In the genomic region with DNA sequence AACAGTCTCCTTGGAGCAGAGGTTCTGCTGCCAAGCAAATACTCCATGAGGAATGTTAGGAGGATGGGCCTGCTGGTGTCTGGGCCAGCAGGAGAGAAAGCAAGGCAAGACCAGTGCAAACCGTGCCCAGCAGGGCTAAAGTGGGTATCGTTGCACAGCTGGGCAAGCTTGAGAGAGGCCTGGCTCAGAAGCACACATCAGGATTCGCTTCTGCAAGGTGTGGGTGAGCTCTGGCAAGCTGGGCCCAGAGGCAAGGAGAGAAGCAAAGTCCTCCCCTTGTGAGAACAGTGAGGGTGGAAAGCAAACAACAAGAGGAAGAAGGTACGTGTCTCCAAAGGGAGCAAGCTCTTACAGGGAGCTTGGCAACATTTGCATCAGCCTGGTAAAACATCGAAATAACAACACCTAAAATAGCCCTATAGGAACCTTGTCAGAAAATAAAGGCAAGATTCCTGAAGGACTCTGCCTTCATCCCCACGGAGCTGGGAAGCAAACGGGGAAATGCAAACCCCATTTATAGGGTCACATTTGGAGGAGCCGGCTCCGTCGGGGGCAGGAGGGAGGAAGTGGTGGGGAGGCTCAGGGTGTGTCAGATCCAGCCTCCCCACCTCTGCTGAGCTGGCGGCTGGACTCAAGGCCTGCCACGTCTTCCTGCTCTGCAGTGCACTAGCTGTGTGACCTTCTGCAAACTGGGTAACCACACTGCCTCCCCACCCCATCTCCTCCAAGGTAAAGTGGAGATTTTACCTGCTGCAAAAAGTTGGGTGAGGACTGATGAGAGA, we compare ENCODE assay signal across 10 cellular contexts.
A peak's percentile ranks its signal among the peaks of the same experiment; 100 is the strongest.
DNase-seq lines count a peak whose midpoint lies in the region; ATAC-seq and TF ChIP-seq lines count a peak whose summit lies in the region.
"Had no signal": no experiment of that assay in that cellular context is flagged by ENCODE, and none has a peak within 500 bp of the region (broad histone marks: within the 10 kb centered on the region; RNA-seq: fewer than 3 reads in every experiment).

No MANE protein-coding gene starts in this region.

- H3K4me3 ChIP-seq in osteoblast (ENCODE audit: insufficient read depth, low read length) (no peak overlapping the region), right lobe of liver (no peak overlapping the region)
- H3K4me3 ChIP-seq: transverse colon had no signal

- H3K9me3 ChIP-seq in osteoblast (ENCODE audit: low read depth, low read length) (no peaks in the 10 kb centered on the region), right lobe of liver (no peaks in the 10 kb centered on the region)
- H3K9me3 ChIP-seq: transverse colon had no signal

- H3K4me1 Mint-ChIP-seq in activated CD4-positive, alpha-beta T cell treated with anti-CD3 and anti-CD28 coated beads, Interleukin-2, amount 10 ng/mL, durations not matched to agents 7 days and 5 days = peaks cover 36% of the 10 kb centered on the region
- H3K4me1 Mint-ChIP-seq in activated T-helper 17 cell treated with anti-CD3 and anti-CD28 coated beads, Interleukin-2, amount 50 U/mL, for 72 hours = peaks cover 17% of the 10 kb centered on the region

- no peak for TF ChIP-seq POLR2A in right lobe of liver (IDR thresholded peaks at IDR 0.05)

- no peaks in the 10 kb centered on the region for H4K20me1 ChIP-seq in osteoblast (ENCODE audit: insufficient read depth, low read length)

- no peak overlapping the region for H3K4me2 ChIP-seq in osteoblast (ENCODE audit: insufficient read depth, low read length)

- H3K4me1 ChIP-seq in osteoblast (ENCODE audit: insufficient read depth, low read length) = no peaks in the 10 kb centered on the region
- no peaks in the 10 kb centered on the region for H3K4me1 ChIP-seq in right lobe of liver
- H3K4me1 ChIP-seq: transverse colon had no signal

- H2AFZ ChIP-seq in osteoblast (ENCODE audit: low read length) = no peak overlapping the region

- H3K79me2 ChIP-seq in osteoblast (ENCODE audit: insufficient read depth, low read length) = no peaks in the 10 kb centered on the region

- H3K9me3 Mint-ChIP-seq in activated CD4-positive, alpha-beta T cell treated with anti-CD3 and anti-CD28 coated beads, Interleukin-2, amount 10 ng/mL, durations not matched to agents 7 days and 5 days = peaks cover 2% of the 10 kb centered on the region
- H3K9me3 Mint-ChIP-seq in activated T-helper 17 cell treated with anti-CD3 and anti-CD28 coated beads, Interleukin-2, amount 50 U/mL, for 72 hours = no peaks in the 10 kb centered on the region

- no peaks in the 10 kb centered on the region for H3K27me3 ChIP-seq in osteoblast (ENCODE audit: insufficient read depth, low read length)
- no peaks in the 10 kb centered on the region for H3K27me3 ChIP-seq in right lobe of liver
- H3K27me3 ChIP-seq: transverse colon had no signal

- peaks cover 3% of the 10 kb centered on the region for H3K36me3 Mint-ChIP-seq in activated CD4-positive, alpha-beta T cell treated with anti-CD3 and anti-CD28 coated beads, Interleukin-2, amount 10 ng/mL, durations not matched to agents 7 days and 5 days (ENCODE audit: low read depth)
- H3K36me3 Mint-ChIP-seq in activated T-helper 17 cell treated with anti-CD3 and anti-CD28 coated beads, Interleukin-2, amount 50 U/mL, for 72 hours (ENCODE audit: low read depth) = no peaks in the 10 kb centered on the region

- peak; percentile 27 for DNase-seq in activated CD4-positive, alpha-beta T cell treated with anti-CD3 and anti-CD28 coated beads, Interleukin-2, amount 10 ng/mL, durations not matched to agents 7 days and 5 days
- DNase-seq in activated CD4-positive, alpha-beta T cell treated with anti-CD3 and anti-CD28 coated beads for 1 hour = no peak
- peak; percentile 9 for DNase-seq in KG1 (lab: John Stamatoyannopoulos, UW)
- DNase-seq in osteoblast (ENCODE audit: insufficient read length, low spot score, missing footprints) = peak; percentile 23
- no peak for DNase-seq in DMS79 (lab: John Stamatoyannopoulos, UW)
- DNase-seq in right lobe of liver = no peak
- DNase-seq in NCI-H526 treated with DMSO at 0.1 percent for 48 hours (lab: John Stamatoyannopoulos, UW) = no peak
- DNase-seq: NCI-H1417 treated with DMSO at 0.1 percent for 48 hours, transverse colon had no signal

- WGBS in right lobe of liver (ENCODE audit: insufficient coverage, low coverage, low lambda C conversion rate, missing lambda C conversion rate) = 55% methylated on average over 6 of the region's 12 CpGs

- CTCF ChIA-PET in activated CD4-positive, alpha-beta T cell treated with anti-CD3 and anti-CD28 coated beads, Interleukin-2, amount 10 ng/mL, durations not matched to agents 7 days and 5 days (lab: Charles Lee) = interaction anchor here (0.7 kb wide), 1 partner anchor 45 kb away, joined by 3 read pairs; no protein-coding TSS in a partner anchor

- intact Hi-C loops in right lobe of liver (cut with DNase I) = no loop called here

- H3K27ac Mint-ChIP-seq in activated CD4-positive, alpha-beta T cell treated with anti-CD3 and anti-CD28 coated beads, Interleukin-2, amount 10 ng/mL, durations not matched to agents 7 days and 5 days = peak overlapping the region; percentile 83
- H3K27ac Mint-ChIP-seq in activated T-helper 17 cell treated with anti-CD3 and anti-CD28 coated beads, Interleukin-2, amount 50 U/mL, for 72 hours = peak overlapping the region; percentile 20

- TF ChIP-seq CTCF in osteoblast (IDR thresholded peaks at IDR 0.05; ENCODE audit: extremely low read depth, low read depth, low read length) (no peak), right lobe of liver (IDR thresholded peaks at IDR 0.05) (no peak)

- peak overlapping the region; percentile 35 for H3K4me3 Mint-ChIP-seq in activated CD4-positive, alpha-beta T cell treated with anti-CD3 and anti-CD28 coated beads, Interleukin-2, amount 10 ng/mL, durations not matched to agents 7 days and 5 days
- H3K4me3 Mint-ChIP-seq in activated T-helper 17 cell treated with anti-CD3 and anti-CD28 coated beads, Interleukin-2, amount 50 U/mL, for 72 hours = peak overlapping the region; percentile 23

- H3K27ac ChIP-seq in osteoblast (ENCODE audit: low read depth, low read length) = no peak overlapping the region
- H3K27ac ChIP-seq in right lobe of liver = no peak overlapping the region
- H3K27ac ChIP-seq: transverse colon had no signal

- no peaks in the 10 kb centered on the region for H3K27me3 Mint-ChIP-seq in activated CD4-positive, alpha-beta T cell treated with anti-CD3 and anti-CD28 coated beads, Interleukin-2, amount 10 ng/mL, durations not matched to agents 7 days and 5 days
- no peaks in the 10 kb centered on the region for H3K27me3 Mint-ChIP-seq in activated T-helper 17 cell treated with anti-CD3 and anti-CD28 coated beads, Interleukin-2, amount 50 U/mL, for 72 hours

- POLR2A ChIA-PET in activated CD4-positive, alpha-beta T cell treated with anti-CD3 and anti-CD28 coated beads, Interleukin-2, amount 10 ng/mL, durations not matched to agents 7 days and 5 days (lab: Charles Lee) = no interaction called here

- peak; percentile 77 for ATAC-seq in activated T-helper 17 cell treated with anti-CD3 and anti-CD28 coated beads, Interleukin-2, amount 50 U/mL, for 72 hours (replicated peaks)
- ATAC-seq in right lobe of liver = no peak

- no peaks in the 10 kb centered on the region for H3K36me3 ChIP-seq in osteoblast (ENCODE audit: insufficient read depth, low read length)
- H3K36me3 ChIP-seq in right lobe of liver = no peaks in the 10 kb centered on the region
- H3K36me3 ChIP-seq: transverse colon had no signal

Comparison
In these comparisons a context has a peak if more than half of its experiments do, and no peak if none do; other contexts are left out.
1. DNase-seq: peak in activated CD4-positive, alpha-beta T cell treated with anti-CD3 and anti-CD28 coated beads, Interleukin-2, amount 10 ng/mL, durations not matched to agents 7 days and 5 days (single experiment), KG1 (single experiment) and osteoblast (single experiment); none in activated CD4-positive, alpha-beta T cell treated with anti-CD3 and anti-CD28 coated beads for 1 hour (single experiment), DMS79 (single experiment), right lobe of liver (0 of 3) and NCI-H526 treated with DMSO at 0.1 percent for 48 hours (single experiment).